In genomic region chr16:81738831-81739496, GRCh38 we compare ENCODE assay signal across 9 cellular contexts. TPM values are rescaled to one million over a fixed set of nuclear protein-coding genes. Genes with fewer than 3 reads are reported as not detected.
DNase-seq lines count a peak whose midpoint lies in the region; ATAC-seq and TF ChIP-seq lines count a peak whose summit lies in the region.
"Had no signal": no experiment of that assay in that cellular context is flagged by ENCODE, and none has a peak within 500 bp of the region (broad histone marks: within the 10 kb centered on the region; RNA-seq: fewer than 3 reads in every experiment).

No MANE protein-coding gene starts in this region.

- no peaks in the 10 kb centered on the region for H3K36me3 ChIP-seq in colonic mucosa
- no peaks in the 10 kb centered on the region for H3K36me3 ChIP-seq in psoas muscle (ENCODE audit: insufficient read depth in 1 of 2, low read depth in 1 of 2)

- TF ChIP-seq CTCF in colonic mucosa (IDR thresholded peaks at IDR 0.05) (no peak), psoas muscle (IDR thresholded peaks at IDR 0.05) (no peak), RWPE1 (conservative IDR thresholded peaks at IDR 0.05; ENCODE audit: low read depth) (no peak)

- CTCF ChIA-PET in RWPE1 (lab: Yijun Ruan, JAX): interaction anchor here (0.7 to 0.8 kb wide), 2 partner anchors 11 to 348 kb away, joined by 3 read pairs; no protein-coding TSS in a partner anchor

- peak in 2 of 4 donors; percentile 26 to 30 for ATAC-seq in psoas muscle

- intact Hi-C loops in colonic mucosa (cut with DNase I) (loop anchor here (5.0 to 10.0 kb wide), 2 partner anchors 532 to 704 kb away; partner anchors contain the start of gene ATMIN), psoas muscle (cut with DNase I) (loop anchor here in 1 of 2 donors (5.0 to 10.0 kb wide), 3 partner anchors 532 to 734 kb away; partner anchors contain the start of genes ATMIN, CENPN and CMC2)

- no peak overlapping the region for H3K4me3 ChIP-seq in colonic mucosa
- H3K4me3 ChIP-seq in psoas muscle: no peak overlapping the region

- H3K27me3 ChIP-seq in colonic mucosa (no peaks in the 10 kb centered on the region), psoas muscle (ENCODE audit: insufficient read depth in 3 of 3, low read length in 2 of 3) (no peaks in the 10 kb centered on the region)

- DNase-seq in KG1 (lab: John Stamatoyannopoulos, UW) (peak; percentile 50), colonic mucosa (peak; percentile 57), psoas muscle (peak; percentile 35 to 76), NCI-H2227 treated with DMSO at 0.1 percent for 48 hours (lab: John Stamatoyannopoulos, UW) (no peak), NCI-H69 (lab: John Stamatoyannopoulos, UW) (no peak), RWPE1 (ENCODE audit: low spot score) (no peak), NK-92 (lab: John Stamatoyannopoulos, UW; ENCODE audit: unreplicated experiment) (no peak)
- DNase-seq: NCI-H226 had no signal

- TF ChIP-seq POLR2A in GM18951 (IDR thresholded peaks at IDR 0.05; ENCODE audit: extremely low read depth, insufficient read depth, insufficient read length): peak; percentile 57

- no peaks in the 10 kb centered on the region for H3K4me1 ChIP-seq in colonic mucosa
- no peaks in the 10 kb centered on the region for H3K4me1 ChIP-seq in psoas muscle

- in situ Hi-C loops in GM18951 (cut with MboI; ENCODE audit: low sequenced_read_pairs, unreplicated experiment): loop anchor here (25.0 kb wide), 1 partner anchor 702 kb away; the partner anchor contains the start of gene ATMIN

- no peak overlapping the region for H3K27ac ChIP-seq in colonic mucosa
- H3K27ac ChIP-seq in psoas muscle: no peak overlapping the region
- H3K27ac ChIP-seq in RWPE1: no peak overlapping the region

- H3K9me3 ChIP-seq in colonic mucosa: no peaks in the 10 kb centered on the region
- no peaks in the 10 kb centered on the region for H3K9me3 ChIP-seq in psoas muscle

- POLR2A ChIA-PET in RWPE1 (lab: Yijun Ruan, JAX; ENCODE audit: low non-redundant PET): no interaction called here

- peak overlapping the region in 1 of 2 donors; percentile 40 for H3K9ac ChIP-seq in colonic mucosa (ENCODE audit: low read depth in 2 of 2, low read length in 2 of 2)

- 68 to 76% (median 70%) methylated on average over 18 of the region's 18 CpGs for WGBS in psoas muscle, 3 donors

RNA-seq across cellular contexts. Expression of gene PLCG2, which starts 40.1 kb away (rescaled TPM):
- 1 to 10 TPM; 9.1 to 9.6 TPM for total RNA-seq in colonic mucosa
- 1 to 10 TPM; 2.5 to 4.8 (median 3.0) TPM for total RNA-seq in psoas muscle
- 1 to 10 TPM in 2 of 3 donors, under 1 TPM in 1; 0.96 to 1.2 (median 1.1) TPM for polyA plus RNA-seq in psoas muscle

Comparison
In these comparisons a context has a peak if more than half of its experiments do, and no peak if none do; other contexts are left out.
1. DNase-seq: peak in KG1 (single experiment), colonic mucosa (single experiment) and psoas muscle (2 of 2); none in NCI-H2227 treated with DMSO at 0.1 percent for 48 hours (single experiment), NCI-H69 (single experiment), RWPE1 (single experiment) and NK-92 (single experiment).